Comparison of ENCODE assay signal across 24 cellular contexts in the genomic region with DNA sequence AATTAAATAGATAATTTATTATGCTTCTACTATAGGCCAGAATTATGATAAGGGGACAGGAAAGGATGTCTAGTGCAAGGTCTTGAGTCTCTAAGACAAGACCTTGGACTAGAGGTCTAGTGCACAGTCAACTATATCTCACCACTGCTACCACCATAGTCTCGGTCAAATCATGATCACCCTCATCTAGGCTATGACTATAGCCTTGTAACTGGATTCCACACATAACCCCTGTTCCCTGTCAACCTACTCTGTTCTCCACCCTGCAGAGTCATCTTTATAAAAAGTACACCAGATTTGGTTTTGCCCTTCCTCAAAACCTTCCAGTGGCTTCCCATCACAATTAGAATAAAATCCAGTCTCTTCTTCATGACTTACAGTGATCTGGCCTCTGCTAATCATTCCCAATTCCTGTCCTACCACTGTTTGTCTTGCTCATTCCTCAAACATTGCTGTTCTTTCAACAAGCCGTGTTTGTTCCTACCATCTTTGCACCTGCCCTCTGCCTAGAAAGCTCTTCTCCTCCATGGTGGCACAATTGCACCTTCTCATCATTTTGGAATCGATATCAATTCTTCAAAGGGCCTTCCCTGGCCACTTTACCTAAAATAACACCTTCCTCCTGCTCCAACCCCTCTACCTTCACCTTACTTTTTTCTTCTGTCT.
DNase-seq lines count a peak whose midpoint lies in the region; ATAC-seq, FAIRE-seq and TF ChIP-seq lines count a peak whose summit lies in the region.
"Had no signal": no experiment of that assay in that cellular context is flagged by ENCODE, and none has a peak within 500 bp of the region (broad histone marks: within the 10 kb centered on the region; RNA-seq: fewer than 3 reads in every experiment).

No MANE protein-coding gene starts in this region.

- H3K9me3 Mint-ChIP-seq in astrocyte (ENCODE audit: unreplicated experiment) = peaks cover 2% of the 10 kb centered on the region
- peaks cover 4% of the 10 kb centered on the region for H3K9me3 Mint-ChIP-seq in mesothelial cell of epicardium
- H3K9me3 Mint-ChIP-seq: central memory CD8-positive, alpha-beta T cell; T-helper 1 cell treated with Interleukin-12 subunit alpha and Interleukin-12 subunit beta and Interleukin-4 antibody, amounts not matched to agents 30 μg/mL and 1 μg/mL, for 36 hours had no signal

- no peak overlapping the region for H3K4me3 Mint-ChIP-seq in astrocyte (ENCODE audit: unreplicated experiment)
- H3K4me3 Mint-ChIP-seq in mesothelial cell of epicardium = no peak overlapping the region
- H3K4me3 Mint-ChIP-seq: central memory CD8-positive, alpha-beta T cell; T-helper 1 cell treated with Interleukin-12 subunit alpha and Interleukin-12 subunit beta and Interleukin-4 antibody, amounts not matched to agents 30 μg/mL and 1 μg/mL, for 36 hours had no signal

- FAIRE-seq in astrocyte (lab: Jason Lieb, UNC) = no peak
- FAIRE-seq: D721Med, GM18507, K562, urothelium cell line had no signal

- no peaks in the 10 kb centered on the region for H3K9me3 ChIP-seq in astrocyte (ENCODE audit: insufficient read depth, low read depth, low read length)
- H3K9me3 ChIP-seq: HAP-1, heart left ventricle, Peyer's patch had no signal

- H3K27me3 ChIP-seq in astrocyte (ENCODE audit: insufficient read depth, low read length) = no peaks in the 10 kb centered on the region
- H3K27me3 ChIP-seq: heart left ventricle, Peyer's patch had no signal

- H3K4me1 ChIP-seq in astrocyte (ENCODE audit: insufficient read depth, low read length) = peaks cover 6% of the 10 kb centered on the region
- H3K4me1 ChIP-seq: Peyer's patch had no signal

- H3K36me3 ChIP-seq in astrocyte (ENCODE audit: insufficient read depth, low read length) = no peaks in the 10 kb centered on the region
- H3K36me3 ChIP-seq: HAP-1, Peyer's patch had no signal

- H3K79me2 ChIP-seq in astrocyte (ENCODE audit: insufficient read depth, low read length) = peaks cover 11% of the 10 kb centered on the region

- DNase-seq in DMS53 (lab: John Stamatoyannopoulos, UW) = peak; percentile 83
- DNase-seq in NCI-H146 treated with DMSO at 0.1 percent for 48 hours (lab: John Stamatoyannopoulos, UW; ENCODE audit: unreplicated experiment) = peak; percentile 47
- no peak for DNase-seq in astrocyte (ENCODE audit: low read depth)
- DNase-seq in mesothelial cell of epicardium (ENCODE audit: low spot score in 2 of 2, unreplicated experiment in 2 of 2) = no peak
- no peak for DNase-seq in NCI-H128 (lab: John Stamatoyannopoulos, UW; ENCODE audit: unreplicated experiment)
- no peak for DNase-seq in ureter (ENCODE audit: low spot score)
- DNase-seq: activated CD4-positive, alpha-beta T cell treated with anti-CD3 and anti-CD28 coated beads, Interleukin-2, amount 50 U/mL, for 1 hour; amygdala; heart left ventricle; MM.1S; NCI-H1694; Peyer's patch; posterior cingulate gyrus; substantia nigra had no signal

- no peak for ATAC-seq in HG02840 (IDR thresholded peaks at IDR 0.05; ENCODE audit: low FRiP score, unreplicated experiment)
- ATAC-seq: heart left ventricle, K562, sciatic nerve had no signal

- H4K20me1 ChIP-seq in astrocyte (ENCODE audit: insufficient read depth, low read length) = peaks cover 61% of the 10 kb centered on the region

- H2AFZ ChIP-seq in astrocyte (ENCODE audit: low read depth, low read length) = no peak overlapping the region

- no peak overlapping the region for H3K4me3 ChIP-seq in astrocyte (ENCODE audit: insufficient read depth, low read depth, low read length)
- H3K4me3 ChIP-seq: HAP-1, heart left ventricle, K562, Peyer's patch had no signal

- no peaks in the 10 kb centered on the region for H3K27me3 Mint-ChIP-seq in astrocyte (ENCODE audit: low read depth, unreplicated experiment)
- no peaks in the 10 kb centered on the region for H3K27me3 Mint-ChIP-seq in mesothelial cell of epicardium (ENCODE audit: low read depth)
- H3K27me3 Mint-ChIP-seq: central memory CD8-positive, alpha-beta T cell had no signal

- H3K4me2 ChIP-seq in astrocyte (ENCODE audit: low read length) = no peak overlapping the region

- H3K4me1 Mint-ChIP-seq in astrocyte (ENCODE audit: low read depth, unreplicated experiment) (peaks cover 39% of the 10 kb centered on the region), mesothelial cell of epicardium (peaks cover 35% of the 10 kb centered on the region)

- H3K27ac Mint-ChIP-seq in astrocyte (ENCODE audit: unreplicated experiment) (peak overlapping the region; percentile 43), mesothelial cell of epicardium (peak overlapping the region; percentile 27)
- H3K27ac Mint-ChIP-seq: T-helper 1 cell treated with Interleukin-12 subunit alpha and Interleukin-12 subunit beta and Interleukin-4 antibody, amounts not matched to agents 30 μg/mL and 1 μg/mL, for 36 hours had no signal

- H3K27ac ChIP-seq in astrocyte (ENCODE audit: low read depth, low read length) = no peak overlapping the region
- H3K27ac ChIP-seq: C4-2B, heart left ventricle, Peyer's patch had no signal

- no peak for TF ChIP-seq CTCF in astrocyte (IDR thresholded peaks at IDR 0.05; ENCODE audit: insufficient read depth, low read depth, low read length)
- TF ChIP-seq CTCF in mesothelial cell of epicardium (IDR thresholded peaks at IDR 0.05; ENCODE audit: unreplicated experiment) = no peak

- no peak overlapping the region for H3K9ac ChIP-seq in astrocyte (ENCODE audit: low read length)

- H3K36me3 Mint-ChIP-seq in astrocyte (ENCODE audit: low read depth, unreplicated experiment) = peaks cover 3% of the 10 kb centered on the region
- peaks cover 3% of the 10 kb centered on the region for H3K36me3 Mint-ChIP-seq in mesothelial cell of epicardium

Comparison
In these comparisons a context has a peak if more than half of its experiments do, and no peak if none do; other contexts are left out.
1. DNase-seq: peak in DMS53 (single experiment) and NCI-H146 treated with DMSO at 0.1 percent for 48 hours (single experiment); none in astrocyte (single experiment), mesothelial cell of epicardium (0 of 2), NCI-H128 (single experiment) and ureter (single experiment).